10 cellular contexts compared by ENCODE assay signal in the genomic region with DNA sequence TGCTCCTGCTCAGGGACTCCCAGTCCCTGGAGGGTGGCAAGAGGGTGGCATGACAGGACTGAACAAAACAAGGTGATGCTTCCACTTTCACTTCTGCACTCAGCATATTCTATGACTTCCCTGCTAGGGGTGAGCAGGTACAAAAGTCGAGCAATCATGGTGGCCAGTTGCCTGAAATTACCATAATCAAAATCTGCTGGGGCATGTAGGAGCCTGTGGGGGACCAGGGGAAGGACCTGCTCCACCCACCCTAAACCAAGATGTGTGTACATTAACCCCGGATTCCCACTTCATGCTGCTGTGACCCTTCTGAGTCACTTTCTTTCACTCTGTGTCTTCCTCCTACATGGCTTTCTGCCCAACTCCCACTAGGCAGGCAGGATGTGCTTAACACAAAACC.
DNase-seq lines count a peak whose midpoint lies in the region; ATAC-seq and TF ChIP-seq lines count a peak whose summit lies in the region.
"Had no signal": no experiment of that assay in that cellular context is flagged by ENCODE, and none has a peak within 500 bp of the region (broad histone marks: within the 10 kb centered on the region; RNA-seq: fewer than 3 reads in every experiment).

No MANE protein-coding gene starts in this region.

- H3K27me3 ChIP-seq in spleen (replicated peaks in 1 of 7): peaks cover 0 to 3% (median 0%) of the 10 kb centered on the region in 7 donors

- H3K27ac ChIP-seq in spleen: no peak overlapping the region

- no peak for TF ChIP-seq CTCF in activated CD8-positive, alpha-beta T cell treated with anti-CD3 and anti-CD28 coated beads for 36 hours (IDR thresholded peaks at IDR 0.05)
- TF ChIP-seq CTCF in spleen (IDR thresholded peaks at IDR 0.05 in 8 of 11, conservative IDR thresholded peaks at IDR 0.05 in 3 of 11): no peak

- H3K9me3 ChIP-seq in spleen: peaks cover 0 to 3% (median 0%) of the 10 kb centered on the region in 8 donors

- H3K27me3 Mint-ChIP-seq in activated CD8-positive, alpha-beta T cell treated with anti-CD3 and anti-CD28 coated beads for 36 hours: peaks cover 10% of the 10 kb centered on the region
- no peaks in the 10 kb centered on the region for H3K27me3 Mint-ChIP-seq in activated T-helper 1 cell treated with anti-CD3 and anti-CD28 coated beads, Interleukin-12 subunit alpha, Interleukin-12 subunit beta, Interleukin-2, Interleukin-4 antibody, amounts not matched to agents 30 ng/mL and 10 ng/mL and 1 ng/mL, durations not matched to agents 14 hours and 24 hours and 36 hours (ENCODE audit: insufficient read depth)

- H3K4me1 ChIP-seq in spleen: no peaks in the 10 kb centered on the region

- H3K4me3 Mint-ChIP-seq in activated CD8-positive, alpha-beta T cell treated with anti-CD3 and anti-CD28 coated beads for 36 hours: no peak overlapping the region
- no peak overlapping the region for H3K4me3 Mint-ChIP-seq in activated T-helper 1 cell treated with anti-CD3 and anti-CD28 coated beads, Interleukin-12 subunit alpha, Interleukin-12 subunit beta, Interleukin-2, Interleukin-4 antibody, amounts not matched to agents 30 ng/mL and 10 ng/mL and 1 ng/mL, durations not matched to agents 14 hours and 24 hours and 36 hours

- no peaks in the 10 kb centered on the region for H3K36me3 ChIP-seq in spleen

- POLR2A ChIA-PET in activated CD8-positive, alpha-beta T cell treated with anti-CD3 and anti-CD28 coated beads for 36 hours (lab: Charles Lee): no interaction called here

- CTCF ChIA-PET in activated CD8-positive, alpha-beta T cell treated with anti-CD3 and anti-CD28 coated beads for 36 hours (lab: Charles Lee): no interaction called here

- no peak for TF ChIP-seq POLR2A in spleen (IDR thresholded peaks at IDR 0.05)

- H3K27ac Mint-ChIP-seq in activated CD8-positive, alpha-beta T cell treated with anti-CD3 and anti-CD28 coated beads for 36 hours: peak overlapping the region; percentile 58
- no peak overlapping the region for H3K27ac Mint-ChIP-seq in activated T-helper 1 cell treated with anti-CD3 and anti-CD28 coated beads, Interleukin-12 subunit alpha, Interleukin-12 subunit beta, Interleukin-2, Interleukin-4 antibody, amounts not matched to agents 30 ng/mL and 10 ng/mL and 1 ng/mL, durations not matched to agents 14 hours and 24 hours and 36 hours

- DNase-seq in activated CD4-positive, alpha-beta T cell treated with anti-CD3 and anti-CD28 coated beads for 48 hours: peak; percentile 57
- DNase-seq in activated CD4-positive, alpha-beta T cell treated with anti-CD3 and anti-CD28 coated beads, Interleukin-2, amount 50 U/mL, for 1 hour: no peak
- peak; percentile 72 for DNase-seq in activated CD8-positive, alpha-beta T cell treated with anti-CD3 and anti-CD28 coated beads for 36 hours
- DNase-seq in stimulated activated CD8-positive, alpha-beta memory T cell treated with anti-CD3 and anti-CD28 coated beads, Interleukin-4, amount 100 ng/mL, for 24 hours (ENCODE audit: low read depth): peak; percentile 4
- DNase-seq in activated T-helper 1 cell treated with anti-CD3 and anti-CD28 coated beads, Interleukin-12 subunit alpha, Interleukin-12 subunit beta, Interleukin-2, Interleukin-4 antibody, amounts not matched to agents 30 ng/mL and 10 ng/mL and 1 ng/mL, durations not matched to agents 14 hours and 24 hours and 36 hours (ENCODE audit: low spot score): no peak
- DNase-seq in spleen (no peak), NCI-H1105 (lab: John Stamatoyannopoulos, UW) (no peak)
- DNase-seq: NCI-H446, occipital lobe had no signal

- peak; percentile 46 for ATAC-seq in HG02885 (IDR thresholded peaks at IDR 0.05; ENCODE audit: poor library complexity, unreplicated experiment)
- ATAC-seq in activated CD8-positive, alpha-beta T cell treated with anti-CD3 and anti-CD28 coated beads for 36 hours: peak; percentile 93

- H3K4me3 ChIP-seq in spleen: no peak overlapping the region

- 56 to 72% (median 63%) methylated on average over 2 of the region's 2 CpGs for WGBS in spleen, 5 donors

- H3K9me3 Mint-ChIP-seq in activated CD8-positive, alpha-beta T cell treated with anti-CD3 and anti-CD28 coated beads for 36 hours: no peaks in the 10 kb centered on the region
- no peaks in the 10 kb centered on the region for H3K9me3 Mint-ChIP-seq in activated T-helper 1 cell treated with anti-CD3 and anti-CD28 coated beads, Interleukin-12 subunit alpha, Interleukin-12 subunit beta, Interleukin-2, Interleukin-4 antibody, amounts not matched to agents 30 ng/mL and 10 ng/mL and 1 ng/mL, durations not matched to agents 14 hours and 24 hours and 36 hours

- no peaks in the 10 kb centered on the region for H3K36me3 Mint-ChIP-seq in activated CD8-positive, alpha-beta T cell treated with anti-CD3 and anti-CD28 coated beads for 36 hours (ENCODE audit: low read depth)
- no peaks in the 10 kb centered on the region for H3K36me3 Mint-ChIP-seq in activated T-helper 1 cell treated with anti-CD3 and anti-CD28 coated beads, Interleukin-12 subunit alpha, Interleukin-12 subunit beta, Interleukin-2, Interleukin-4 antibody, amounts not matched to agents 30 ng/mL and 10 ng/mL and 1 ng/mL, durations not matched to agents 14 hours and 24 hours and 36 hours (ENCODE audit: low read depth)

- intact Hi-C loops in activated CD8-positive, alpha-beta T cell treated with anti-CD3 and anti-CD28 coated beads for 36 hours (cut with micrococcal nuclease): no loop called here
- intact Hi-C loops in activated T-helper 1 cell treated with anti-CD3 and anti-CD28 coated beads, Interleukin-12 subunit alpha, Interleukin-12 subunit beta, Interleukin-2, Interleukin-4 antibody, amounts not matched to agents 30 ng/mL and 10 ng/mL and 1 ng/mL, durations not matched to agents 14 hours and 24 hours and 36 hours (cut with micrococcal nuclease): no loop called here
- intact Hi-C loops in spleen (cut with DNase I; ENCODE audit: low total_unique reads): no loop called here

- H3K4me1 Mint-ChIP-seq in activated CD8-positive, alpha-beta T cell treated with anti-CD3 and anti-CD28 coated beads for 36 hours (ENCODE audit: low read depth): no peaks in the 10 kb centered on the region
- H3K4me1 Mint-ChIP-seq in activated T-helper 1 cell treated with anti-CD3 and anti-CD28 coated beads, Interleukin-12 subunit alpha, Interleukin-12 subunit beta, Interleukin-2, Interleukin-4 antibody, amounts not matched to agents 30 ng/mL and 10 ng/mL and 1 ng/mL, durations not matched to agents 14 hours and 24 hours and 36 hours (ENCODE audit: low read depth): no peaks in the 10 kb centered on the region

Comparison
In these comparisons a context has a peak if more than half of its experiments do, and no peak if none do; other contexts are left out.
1. DNase-seq: peak in activated CD4-positive, alpha-beta T cell treated with anti-CD3 and anti-CD28 coated beads for 48 hours (single experiment), activated CD8-positive, alpha-beta T cell treated with anti-CD3 and anti-CD28 coated beads for 36 hours (single experiment) and stimulated activated CD8-positive, alpha-beta memory T cell treated with anti-CD3 and anti-CD28 coated beads, Interleukin-4, amount 100 ng/mL, for 24 hours (single experiment); none in activated CD4-positive, alpha-beta T cell treated with anti-CD3 and anti-CD28 coated beads, Interleukin-2, amount 50 U/mL, for 1 hour (single experiment), activated T-helper 1 cell treated with anti-CD3 and anti-CD28 coated beads, Interleukin-12 subunit alpha, Interleukin-12 subunit beta, Interleukin-2, Interleukin-4 antibody, amounts not matched to agents 30 ng/mL and 10 ng/mL and 1 ng/mL, durations not matched to agents 14 hours and 24 hours and 36 hours (single experiment), spleen (single experiment) and NCI-H1105 (single experiment).